ENCODE assay signal across 1 cellular context in genomic region chr2:168429988-168430387, GRCh38.
A peak's percentile ranks its signal among the peaks of the same experiment; 100 is the strongest.
TF ChIP-seq lines count a peak whose summit lies in the region.

No MANE protein-coding gene starts in this region.

TF ChIP-seq in K562, 482 proteins besides CTCF, POLR2A, EP300 and RAD21 (continued from another document):
- TF ChIP-seq USF1 (CRISPR knock-in tag; IDR thresholded peaks at IDR 0.05) (peak; percentile 96), SREBF2 (CRISPR knock-in tag; IDR thresholded peaks at IDR 0.05) (0 out of 2 replicates have a peak, but pooled peaks have one; percentile 57), RAD51 (IDR thresholded peaks at IDR 0.05; ENCODE audit: borderline replicate concordance, low read depth) (peak; percentile 85), USF2 (CRISPR knock-in tag; IDR thresholded peaks at IDR 0.05) (peak; percentile 93), RB1 (IDR thresholded peaks at IDR 0.05; ENCODE audit: low read depth) (no peak), NFYB (IDR thresholded peaks at IDR 0.05; ENCODE audit: extremely low read depth, insufficient read length) (peak; percentile 15), TFE3 (CRISPR knock-in tag; IDR thresholded peaks at IDR 0.05) (peak; percentile 36; the same call in 1 of the 2 replicates), ZNF695 (CRISPR knock-in tag; IDR thresholded peaks at IDR 0.05) (no peak), MGA (IDR thresholded peaks at IDR 0.05) (peak; percentile 12; the same call in 1 of the 2 replicates)
